In the genomic region with DNA sequence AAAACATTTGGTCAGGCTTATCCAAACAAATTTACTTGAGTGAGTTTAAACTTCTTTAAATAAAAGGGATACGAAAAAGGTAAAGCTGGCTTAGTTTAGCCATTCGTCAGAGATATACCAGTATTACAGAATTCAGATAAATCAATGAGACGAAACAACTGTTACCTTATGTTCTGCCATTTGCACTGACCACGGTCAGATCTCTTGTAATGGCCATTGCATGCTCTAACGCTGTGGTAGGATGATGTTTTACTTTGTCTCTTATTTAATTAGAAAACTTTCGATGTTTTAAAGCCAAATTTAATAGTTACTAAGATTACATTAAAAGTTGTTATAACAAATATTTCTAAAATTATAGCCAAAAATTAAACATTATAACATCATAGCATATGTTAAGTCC, we compare ENCODE assay signal across 9 cellular contexts. TPM values are rescaled to one million over a fixed set of nuclear protein-coding genes. Genes with fewer than 3 reads are reported as not detected.
DNase-seq lines count a peak whose midpoint lies in the region; ATAC-seq lines count a peak whose summit lies in the region.
"Had no signal": no experiment of that assay in that cellular context is flagged by ENCODE, and none has a peak within 500 bp of the region (broad histone marks: within the 10 kb centered on the region; RNA-seq: fewer than 3 reads in every experiment).

No MANE protein-coding gene starts in this region.

- H3K79me2 ChIP-seq in ACC112 (ENCODE audit: control insufficient read depth, insufficient read depth, low read length, unreplicated experiment) = peaks cover 18% of the 10 kb centered on the region

- H3K4me3 ChIP-seq in ACC112 (ENCODE audit: low read depth, low read length) = peak overlapping the region; percentile 82
- H3K4me3 ChIP-seq in H7 (ENCODE audit: insufficient read depth, low read depth, low read length) = peak overlapping the region; percentile 93; the same call in 1 of the 2 replicates
- peak overlapping the region in 1 of 2 donors; percentile 67 for H3K4me3 ChIP-seq in aorta (ENCODE audit: low read length in 2 of 2)

- H3K4me3 Mint-ChIP-seq in activated naive CD8-positive, alpha-beta T cell treated with anti-CD3 and anti-CD28 coated beads, Interleukin-2, amount 50 U/mL, for 24 hours = peak overlapping the region; percentile 99

- H3K4me1 ChIP-seq in ACC112 (ENCODE audit: control insufficient read depth, insufficient read depth, low read length, unreplicated experiment) (peaks cover 12% of the 10 kb centered on the region), aorta (ENCODE audit: control insufficient read depth in 1 of 2, insufficient read depth in 2 of 2, low read length in 2 of 2) (no peaks in the 10 kb centered on the region)

- H3K36me3 ChIP-seq in ACC112 (ENCODE audit: insufficient read depth, low read length) = peaks cover 18% of the 10 kb centered on the region
- peaks cover 7% of the 10 kb centered on the region for H3K36me3 ChIP-seq in H7 (replicated peaks; ENCODE audit: control insufficient read depth, insufficient read depth, low read length)
- H3K36me3 ChIP-seq in aorta (ENCODE audit: control insufficient read depth in 1 of 2, insufficient read depth in 2 of 2, low read length in 1 of 2) = no peaks in the 10 kb centered on the region

- ATAC-seq in activated naive CD8-positive, alpha-beta T cell treated with anti-CD3 and anti-CD28 coated beads, Interleukin-2, amount 50 U/mL, for 24 hours = no peak
- ATAC-seq in HG02759 (IDR thresholded peaks at IDR 0.05; ENCODE audit: unreplicated experiment) = no peak
- no peak for ATAC-seq in aorta (ENCODE audit: low FRiP score)

- peak overlapping the region; percentile 70 for H2AFZ ChIP-seq in ACC112 (ENCODE audit: low read length, unreplicated experiment)

- no peak for DNase-seq in H7
- no peak for DNase-seq in activated naive CD8-positive, alpha-beta T cell treated with anti-CD3 and anti-CD28 coated beads, Interleukin-2, amount 50 U/mL, for 24 hours
- peak; percentile 30 for DNase-seq in medulla oblongata (ENCODE audit: extremely low spot score)
- DNase-seq in germinal center (ENCODE audit: low spot score) = no peak
- no peak for DNase-seq in aorta
- DNase-seq in GOT3 (lab: John Stamatoyannopoulos, UW) = no peak

- H3K27me3 Mint-ChIP-seq in activated naive CD8-positive, alpha-beta T cell treated with anti-CD3 and anti-CD28 coated beads, Interleukin-2, amount 50 U/mL, for 24 hours = no peaks in the 10 kb centered on the region

- H3K27me3 ChIP-seq in ACC112 (ENCODE audit: insufficient read depth, low read length) (no peaks in the 10 kb centered on the region), H7 (ENCODE audit: control insufficient read depth, insufficient read depth, low read length) (no peaks in the 10 kb centered on the region), aorta (ENCODE audit: control insufficient read depth in 1 of 2, insufficient read depth in 2 of 2, low read length in 1 of 2) (no peaks in the 10 kb centered on the region)

- 58 to 66% methylated on average over 6 of the region's 6 CpGs for WGBS in aorta, 2 donors

- no peaks in the 10 kb centered on the region for H3K9me3 Mint-ChIP-seq in activated naive CD8-positive, alpha-beta T cell treated with anti-CD3 and anti-CD28 coated beads, Interleukin-2, amount 50 U/mL, for 24 hours

- H3K4me1 Mint-ChIP-seq in activated naive CD8-positive, alpha-beta T cell treated with anti-CD3 and anti-CD28 coated beads, Interleukin-2, amount 50 U/mL, for 24 hours = peaks cover 21% of the 10 kb centered on the region

- intact Hi-C loops in aorta (cut with DNase I) = no loop called here

- H3K27ac ChIP-seq in ACC112 (ENCODE audit: low read depth, low read length) = no peak overlapping the region
- H3K27ac ChIP-seq in aorta (ENCODE audit: low read depth in 1 of 2, low read length in 2 of 2) = no peak overlapping the region

- no peaks in the 10 kb centered on the region for H3K9me3 ChIP-seq in aorta (ENCODE audit: control insufficient read depth, low read length)

- H3K27ac Mint-ChIP-seq in activated naive CD8-positive, alpha-beta T cell treated with anti-CD3 and anti-CD28 coated beads, Interleukin-2, amount 50 U/mL, for 24 hours = no peak overlapping the region

- peaks cover 14% of the 10 kb centered on the region for H3K36me3 Mint-ChIP-seq in activated naive CD8-positive, alpha-beta T cell treated with anti-CD3 and anti-CD28 coated beads, Interleukin-2, amount 50 U/mL, for 24 hours (ENCODE audit: low read depth)

RNA-seq across cellular contexts. Expression of a gene that starts 1.5 kb away (rescaled TPM):
- total RNA-seq in H7 (2014; rRNA removed; shearing (Covaris generic)) = 10.3 and 13.4 TPM in 2 replicates
- 1 to 10 TPM; 2.3 to 5.5 TPM for total RNA-seq in aorta
- 1 to 10 TPM in 1 of 2 donors, under 1 TPM in 1; 0.50 to 1.4 TPM for polyA plus RNA-seq in aorta

RNA-seq across cellular contexts. Expression of a gene that starts 1.6 kb away (rescaled TPM):
- not detected in 2 replicates for total RNA-seq in H7 (2014; rRNA removed; shearing (Covaris generic))
- not detected for total RNA-seq in aorta
- not detected for polyA plus RNA-seq in aorta
- total RNA-seq: SK-MEL-5 had no signal
